28 cellular contexts compared by ENCODE assay signal in genomic region chr2:102061286-102061699, GRCh38.
DNase-seq lines count a peak whose midpoint lies in the region; ATAC-seq and TF ChIP-seq lines count a peak whose summit lies in the region.
"Had no signal": no experiment of that assay in that cellular context is flagged by ENCODE, and none has a peak within 500 bp of the region (broad histone marks: within the 10 kb centered on the region; RNA-seq: fewer than 3 reads in every experiment).

No MANE protein-coding gene starts in this region.

- peak overlapping the region; percentile 28 for H2BK120ac ChIP-seq in trophoblast cell (ENCODE audit: insufficient read depth, low read length, poor library complexity)

- ATAC-seq in upper lobe of right lung, result no peak
- ATAC-seq in GM18873 (IDR thresholded peaks at IDR 0.05; ENCODE audit: low FRiP score, unreplicated experiment), result no peak
- ATAC-seq: activated CD8-positive, alpha-beta memory T cell treated with anti-CD3 and anti-CD28 coated beads, Interleukin-2, amount 10 ng/mL, durations not matched to agents 7 days and 5 days had no signal

- DNase-seq in breast epithelium (ENCODE audit: low spot score in 2 of 2), result no peak
- no peak for DNase-seq in MCF 10A (ENCODE audit: unreplicated experiment)
- DNase-seq in hepatocyte (ENCODE audit: low spot score), result no peak
- DNase-seq in trophoblast cell, result no peak
- DNase-seq in upper lobe of right lung, result no peak
- no peak for DNase-seq in putamen (ENCODE audit: low spot score)
- DNase-seq in smooth muscle cell (lab: John Stamatoyannopoulos, UW; ENCODE audit: unreplicated experiment), result no peak
- DNase-seq: activated CD8-positive, alpha-beta memory T cell treated with anti-CD3 and anti-CD28 coated beads, Interleukin-2, amount 10 ng/mL, durations not matched to agents 7 days and 5 days; activated gamma-delta T cell; activated naive CD8-positive, alpha-beta T cell treated with anti-CD3 and anti-CD28 coated beads for 36 hours; activated T-cell treated with anti-CD3 and anti-CD28 coated beads, Interleukin-2, amount 50 U/mL, for 4 hours; COR-L47; effector memory CD4-positive, alpha-beta T cell; NCI-H1092 treated with DMSO at 0.1 percent for 48 hours; NCI-H1694 treated with DMSO at 0.1 percent for 48 hours; NCI-H2171; stimulated activated CD4-positive, alpha-beta T cell treated with anti-CD3 and anti-CD28 coated beads, Interleukin-12 subunit alpha, Interleukin-12 subunit beta, amount 100 ng/mL, for 4 hours; stimulated activated CD4-positive, alpha-beta T cell treated with anti-CD3 and anti-CD28 coated beads, Interleukin-2, amount 100 ng/mL, for 48 hours had no signal

- H3F3A ChIP-seq in smooth muscle cell (ENCODE audit: low read depth), result peaks cover 30% of the 10 kb centered on the region

- no peak overlapping the region for H3K27ac Mint-ChIP-seq in MCF 10A (ENCODE audit: low read depth, unreplicated experiment)

- no peaks in the 10 kb centered on the region for H3K79me2 ChIP-seq in hepatocyte
- no peaks in the 10 kb centered on the region for H3K79me2 ChIP-seq in trophoblast cell (ENCODE audit: control insufficient read depth, insufficient read depth, low read length, poor library complexity)
- no peaks in the 10 kb centered on the region for H3K79me2 ChIP-seq in smooth muscle cell (ENCODE audit: low read depth)

- H2AK5ac ChIP-seq in trophoblast cell (ENCODE audit: low read length), result peak overlapping the region; percentile 75

- no peaks in the 10 kb centered on the region for H3K9me2 ChIP-seq in hepatocyte (replicated peaks; ENCODE audit: insufficient read depth)

- H4K8ac ChIP-seq in trophoblast cell (ENCODE audit: low read depth, low read length), result no peak overlapping the region

- H3K4me3 Mint-ChIP-seq in MCF 10A (ENCODE audit: unreplicated experiment), result no peak overlapping the region
- H3K4me3 Mint-ChIP-seq: activated CD8-positive, alpha-beta memory T cell treated with anti-CD3 and anti-CD28 coated beads, Interleukin-2, amount 10 ng/mL, durations not matched to agents 7 days and 5 days; activated naive CD8-positive, alpha-beta T cell treated with anti-CD3 and anti-CD28 coated beads for 36 hours; activated T-cell treated with anti-CD3 and anti-CD28 coated beads, Interleukin-2, amount 50 U/mL, for 4 hours; nephron had no signal

- peaks cover 6% of the 10 kb centered on the region for H3K9me3 Mint-ChIP-seq in MCF 10A (ENCODE audit: unreplicated experiment)
- H3K9me3 Mint-ChIP-seq: activated naive CD8-positive, alpha-beta T cell treated with anti-CD3 and anti-CD28 coated beads for 36 hours; activated T-cell treated with anti-CD3 and anti-CD28 coated beads, Interleukin-2, amount 50 U/mL, for 4 hours; nephron had no signal

- TF ChIP-seq CTCF in breast epithelium (IDR thresholded peaks at IDR 0.05), result no peak
- TF ChIP-seq CTCF in MCF 10A (IDR thresholded peaks at IDR 0.05; ENCODE audit: unreplicated experiment), result no peak
- TF ChIP-seq CTCF in hepatocyte (IDR thresholded peaks at IDR 0.05; ENCODE audit: poor library complexity), result no peak
- TF ChIP-seq CTCF in upper lobe of right lung (IDR thresholded peaks at IDR 0.05), result no peak
- TF ChIP-seq CTCF in smooth muscle cell (IDR thresholded peaks at IDR 0.05; ENCODE audit: borderline replicate concordance, insufficient read depth, poor library complexity, severe bottlenecking), result no peak

- H3K27me3 ChIP-seq in breast epithelium (no peaks in the 10 kb centered on the region), hepatocyte (no peaks in the 10 kb centered on the region), trophoblast cell (ENCODE audit: insufficient read depth, low read length) (no peaks in the 10 kb centered on the region), upper lobe of right lung (no peaks in the 10 kb centered on the region), smooth muscle cell (ENCODE audit: low read depth) (no peaks in the 10 kb centered on the region)
- H3K27me3 ChIP-seq: ascending aorta, cardiac muscle cell, tibial artery had no signal

- H3K9me3 ChIP-seq in breast epithelium (no peaks in the 10 kb centered on the region), hepatocyte (ENCODE audit: low read depth) (no peaks in the 10 kb centered on the region), trophoblast cell (ENCODE audit: insufficient read depth, low read depth, low read length) (peaks cover 4% of the 10 kb centered on the region), upper lobe of right lung (no peaks in the 10 kb centered on the region), smooth muscle cell (replicated peaks; ENCODE audit: low read depth) (no peaks in the 10 kb centered on the region)
- H3K9me3 ChIP-seq: tibial artery had no signal

- peak overlapping the region; percentile 22 for H3K18ac ChIP-seq in trophoblast cell (ENCODE audit: low read length)

- TF ChIP-seq POLR2A in breast epithelium (IDR thresholded peaks at IDR 0.05), result no peak

- H3K79me1 ChIP-seq in trophoblast cell (ENCODE audit: low read length), result peaks cover 44% of the 10 kb centered on the region

- H3K9ac ChIP-seq in trophoblast cell (ENCODE audit: low read length), result no peak overlapping the region
- H3K9ac ChIP-seq in smooth muscle cell (ENCODE audit: low read depth), result no peak overlapping the region

- H3K36me3 ChIP-seq in breast epithelium (no peaks in the 10 kb centered on the region), hepatocyte (replicated peaks; ENCODE audit: insufficient read depth, low read depth) (no peaks in the 10 kb centered on the region), trophoblast cell (ENCODE audit: control insufficient read depth in 1 of 2, insufficient read depth in 2 of 2, low read length in 2 of 2) (no peaks in the 10 kb centered on the region), upper lobe of right lung (no peaks in the 10 kb centered on the region), smooth muscle cell (ENCODE audit: low read depth) (no peaks in the 10 kb centered on the region)
- H3K36me3 ChIP-seq: ascending aorta, cardiac muscle cell, tibial artery had no signal

- POLR2A ChIA-PET in MCF 10A (lab: Yijun Ruan, JAX), result interaction anchor here (0.7 to 5.0 kb wide), 2 partner anchors 12 to 28 kb away, joined by 3 to 41 read pairs; no protein-coding TSS in a partner anchor

- H4K20me1 ChIP-seq in hepatocyte (ENCODE audit: insufficient read depth, poor library complexity, severe bottlenecking), result no peaks in the 10 kb centered on the region
- no peaks in the 10 kb centered on the region for H4K20me1 ChIP-seq in smooth muscle cell (ENCODE audit: low read depth)

- H3K23ac ChIP-seq in trophoblast cell (ENCODE audit: low read length), result no peak overlapping the region

- H3K27ac ChIP-seq in breast epithelium (peak overlapping the region; percentile 21 to 91), hepatocyte (peak overlapping the region; percentile 92), trophoblast cell (ENCODE audit: low read depth, low read length) (no peak overlapping the region), upper lobe of right lung (peak overlapping the region; percentile 98), smooth muscle cell (ENCODE audit: low read depth) (no peak overlapping the region)
- H3K27ac ChIP-seq: 22Rv1, C4-2B, cardiac muscle cell, RWPE1, SK-N-MC had no signal

- no TSS peak for BruUV-seq in MCF 10A (replicated peaks; lab: Mats Ljungman, UMichigan)

- no peak overlapping the region for H2BK5ac ChIP-seq in trophoblast cell (ENCODE audit: low read depth, low read length, poor library complexity)

- no peak overlapping the region for H2AFZ ChIP-seq in hepatocyte
- H2AFZ ChIP-seq in trophoblast cell (ENCODE audit: insufficient read depth, low read length, poor library complexity), result peak overlapping the region; percentile 23
- H2AFZ ChIP-seq in smooth muscle cell (ENCODE audit: low read depth), result no peak overlapping the region

- no peaks in the 10 kb centered on the region for H3K36me3 Mint-ChIP-seq in MCF 10A (ENCODE audit: insufficient read depth, unreplicated experiment)
- H3K36me3 Mint-ChIP-seq: activated naive CD8-positive, alpha-beta T cell treated with anti-CD3 and anti-CD28 coated beads for 36 hours had no signal

- intact Hi-C loops in breast epithelium (cut with DNase I; ENCODE audit: low total_unique reads), result loop anchor here (10.0 kb wide), 1 partner anchor 84 kb away; the partner anchor contains the start of gene IL1R1
- intact Hi-C loops in MCF 10A (cut with micrococcal nuclease), result no loop called here
- intact Hi-C loops in upper lobe of right lung (cut with DNase I), result no loop called here

- H3K4me3 ChIP-seq in breast epithelium (no peak overlapping the region), hepatocyte (no peak overlapping the region), trophoblast cell (ENCODE audit: low read depth, low read length) (no peak overlapping the region), upper lobe of right lung (no peak overlapping the region), smooth muscle cell (no peak overlapping the region)
- H3K4me3 ChIP-seq: ascending aorta, cardiac muscle cell, coronary artery, SK-N-MC, tibial artery had no signal

- H4K91ac ChIP-seq in trophoblast cell (ENCODE audit: low read depth, low read length), result peak overlapping the region; percentile 57

- peak overlapping the region; percentile 38 for H3K14ac ChIP-seq in trophoblast cell (ENCODE audit: low read length)

- WGBS in hepatocyte (ENCODE audit: low lambda C conversion rate, missing lambda C conversion rate), result 98% methylated on average over 7 of the region's 7 CpGs
- no CpG with 5 or more reads among the region's 7 CpGs for WGBS in trophoblast cell (ENCODE audit: extremely low coverage, insufficient coverage, insufficient read length)
- 96% methylated on average over 7 of the region's 7 CpGs for WGBS in smooth muscle cell (ENCODE audit: low lambda C conversion rate)

- H3K4me1 ChIP-seq in breast epithelium (peaks cover 7 to 15% of the 10 kb centered on the region in 2 donors), hepatocyte (ENCODE audit: insufficient read depth) (peaks cover 43% of the 10 kb centered on the region), trophoblast cell (ENCODE audit: control insufficient read depth in 1 of 2, insufficient read depth in 2 of 2, low read length in 2 of 2) (peaks cover 47 to 50% of the 10 kb centered on the region in 2 experiments), upper lobe of right lung (peaks cover 82% of the 10 kb centered on the region), smooth muscle cell (ENCODE audit: low read depth) (peaks cover 5% of the 10 kb centered on the region)

- H3K27me3 Mint-ChIP-seq in MCF 10A (ENCODE audit: insufficient read depth, unreplicated experiment), result no peaks in the 10 kb centered on the region
- H3K27me3 Mint-ChIP-seq: activated CD8-positive, alpha-beta memory T cell treated with anti-CD3 and anti-CD28 coated beads, Interleukin-2, amount 10 ng/mL, durations not matched to agents 7 days and 5 days; activated naive CD8-positive, alpha-beta T cell treated with anti-CD3 and anti-CD28 coated beads for 36 hours had no signal

- peak overlapping the region; percentile 57 for H3K4ac ChIP-seq in trophoblast cell (ENCODE audit: low read depth, low read length)

- peak overlapping the region; percentile 84 for H2BK12ac ChIP-seq in trophoblast cell (ENCODE audit: low read length)

- CTCF ChIA-PET in MCF 10A (lab: Yijun Ruan, JAX), result interaction anchor here (0.6 to 0.9 kb wide), 2 partner anchors 80 to 174 kb away, joined by 3 read pairs; no protein-coding TSS in a partner anchor

- no peak overlapping the region for H4K12ac ChIP-seq in trophoblast cell (ENCODE audit: low read depth, low read length)

- H3K4me2 ChIP-seq in hepatocyte (no peak overlapping the region), trophoblast cell (ENCODE audit: low read length) (no peak overlapping the region), smooth muscle cell (no peak overlapping the region)

- peaks cover 48% of the 10 kb centered on the region for H3K4me1 Mint-ChIP-seq in MCF 10A (ENCODE audit: insufficient read depth, unreplicated experiment)

Comparison
In these comparisons a context has a peak if more than half of its experiments do, and no peak if none do; other contexts are left out.
1. H3K27ac ChIP-seq: peak in breast epithelium (2 of 2), hepatocyte (single experiment) and upper lobe of right lung (single experiment); none in trophoblast cell (single experiment) and smooth muscle cell (single experiment).